11 cellular contexts compared by ENCODE assay signal in the genomic region with DNA sequence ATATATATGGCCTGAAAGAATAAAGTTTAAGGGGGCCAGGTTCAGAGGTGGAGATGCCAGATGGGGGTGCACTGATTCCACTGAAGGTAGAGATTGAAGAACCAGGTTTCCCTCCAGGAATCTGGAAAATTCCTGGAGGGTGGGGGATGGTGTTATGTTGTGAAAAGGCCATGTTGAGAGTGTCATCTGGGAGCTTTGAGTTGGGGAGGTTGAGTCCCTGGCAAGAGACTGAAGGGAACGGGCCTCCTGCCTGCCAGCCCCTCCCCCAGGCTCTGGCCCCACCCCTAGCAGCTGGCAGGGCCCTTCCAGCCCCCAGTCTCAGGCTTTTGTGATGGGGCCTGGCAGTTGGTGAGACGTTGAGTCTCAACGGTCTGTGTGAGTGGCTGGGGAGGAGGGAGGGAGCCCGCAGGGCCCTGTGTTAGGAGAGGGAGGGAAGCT. TPM values are rescaled to one million over a fixed set of nuclear protein-coding genes. Genes with fewer than 3 reads are reported as not detected.
DNase-seq lines count a peak whose midpoint lies in the region; ATAC-seq, FAIRE-seq and TF ChIP-seq lines count a peak whose summit lies in the region.
"Had no signal": no experiment of that assay in that cellular context is flagged by ENCODE, and none has a peak within 500 bp of the region (broad histone marks: within the 10 kb centered on the region; RNA-seq: fewer than 3 reads in every experiment).

No MANE protein-coding gene starts in this region.

- no peak for TF ChIP-seq EP300 in ovary (IDR thresholded peaks at IDR 0.05)

- H3K36me3 Mint-ChIP-seq in brain: no peaks in the 10 kb centered on the region
- no peaks in the 10 kb centered on the region for H3K36me3 Mint-ChIP-seq in nephron (ENCODE audit: low read depth)

- H3K4me1 Mint-ChIP-seq in brain: peaks cover 35% of the 10 kb centered on the region
- peaks cover 33% of the 10 kb centered on the region for H3K4me1 Mint-ChIP-seq in nephron

- H3K9me3 ChIP-seq in ovary: no peaks in the 10 kb centered on the region

- DNase-seq in D721Med (ENCODE audit: insufficient read length, low spot score) (no peak), NCI-H1105 treated with DMSO at 0.1 percent for 48 hours (lab: John Stamatoyannopoulos, UW) (peak; percentile 13), SW480 (ENCODE audit: low spot score) (no peak), ovary (no peak)
- DNase-seq: amygdala; stimulated activated CD4-positive, alpha-beta T cell treated with anti-CD3 and anti-CD28 coated beads, Interleukin-4, amount 100 ng/mL, for 4 hours had no signal

- H3K27ac ChIP-seq in ovary: no peak overlapping the region

- H3K9me3 Mint-ChIP-seq in brain: peaks cover 0 to 12% (median 0%) of the 10 kb centered on the region in 5 experiments
- H3K9me3 Mint-ChIP-seq in nephron: no peaks in the 10 kb centered on the region
- H3K9me3 Mint-ChIP-seq: neural crest cell had no signal

- peaks cover 6% of the 10 kb centered on the region for H3K4me1 ChIP-seq in ovary (ENCODE audit: insufficient read depth)

- 44 to 67% (median 59%) methylated on average over 4 of the region's 4 CpGs for WGBS in ovary, 3 donors

- TF ChIP-seq POLR2A in ovary (IDR thresholded peaks at IDR 0.05): no peak

- H3K36me3 ChIP-seq in ovary: no peaks in the 10 kb centered on the region

- intact Hi-C loops in ovary (cut with DNase I): loop anchor here in 2 of 4 donors (10.0 kb wide), 2 partner anchors 234 to 1144 kb away; no protein-coding TSS in a partner anchor

- no peaks in the 10 kb centered on the region for H3K27me3 ChIP-seq in ovary

- ATAC-seq in HG02759 (IDR thresholded peaks at IDR 0.05; ENCODE audit: unreplicated experiment) (no peak), GM19395 (IDR thresholded peaks at IDR 0.05; ENCODE audit: unreplicated experiment) (no peak)

- FAIRE-seq in D721Med (lab: Jason Lieb, UNC): no peak

- TF ChIP-seq CTCF in D721Med (IDR thresholded peaks at IDR 0.05; ENCODE audit: insufficient read depth, missing control alignments): peak; percentile 46
- peak; percentile 10 to 44 for TF ChIP-seq CTCF in brain (conservative IDR thresholded peaks at IDR 0.05)
- TF ChIP-seq CTCF in nephron (IDR thresholded peaks at IDR 0.05; ENCODE audit: unreplicated experiment in 3 of 3): peak in 1 of 3 experiments; percentile 17
- TF ChIP-seq CTCF in ovary (IDR thresholded peaks at IDR 0.05): no peak

- peak overlapping the region in 2 of 5 experiments; percentile 20 to 59 for H3K27ac Mint-ChIP-seq in brain
- peak overlapping the region in 1 of 3 experiments; percentile 38 for H3K27ac Mint-ChIP-seq in nephron

- H3K27me3 Mint-ChIP-seq in brain (peaks cover 47% of the 10 kb centered on the region), nephron (ENCODE audit: low read depth) (peaks cover 37% of the 10 kb centered on the region)

- H3K4me3 Mint-ChIP-seq in brain: peak overlapping the region in 4 of 5 experiments; percentile 3 to 87 (median 37)
- peak overlapping the region in 2 of 3 experiments; percentile 58 to 80 for H3K4me3 Mint-ChIP-seq in nephron

- H3K4me3 ChIP-seq in ovary: no peak overlapping the region

RNA-seq across cellular contexts. Expression of a gene that starts 4.1 kb away (rescaled TPM):
- polyA plus RNA-seq in brain (ENCODE audit: insufficient read depth, low read depth, low replicate concordance) (10.6 TPM), ovary (10 to 100 TPM in 1 of 2 donors, 1 to 10 TPM in 1; 2.9 to 16.2 TPM)
- total RNA-seq in ovary: 10 to 100 TPM; 19.5 to 45.2 (median 35.2) TPM

RNA-seq across cellular contexts. Expression of a gene that starts 9.7 kb away (rescaled TPM):
- polyA plus RNA-seq in brain (ENCODE audit: insufficient read depth, low read depth, low replicate concordance) (31.1 TPM), ovary (10 to 100 TPM; 16.2 to 16.3 TPM)
- total RNA-seq in ovary: 10 to 100 TPM; 11.9 to 33.9 (median 21.6) TPM

RNA-seq across cellular contexts. Expression of a gene that starts 58.7 kb away (rescaled TPM):
- polyA plus RNA-seq in brain (ENCODE audit: insufficient read depth, low read depth, low replicate concordance) (132 TPM), ovary (100 to 1,000 TPM in 1 of 2 donors, 10 to 100 TPM in 1; 70.5 to 135 TPM)
- total RNA-seq in ovary: 100 to 1,000 TPM in 1 of 7 donors, 10 to 100 TPM in 6; 55.2 to 111 (median 88.2) TPM

Comparison
In these comparisons a context has a peak if more than half of its experiments do, and no peak if none do; other contexts are left out.
1. CTCF ChIP-seq: peak in D721Med (single experiment) and brain (2 of 2); none in ovary (0 of 3).